In genomic region chr10:12872577-12872976, GRCh38 we compare ENCODE assay signal across 21 cellular contexts.
DNase-seq lines count a peak whose midpoint lies in the region; ATAC-seq and TF ChIP-seq lines count a peak whose summit lies in the region.
"Had no signal": no experiment of that assay in that cellular context is flagged by ENCODE, and none has a peak within 500 bp of the region (broad histone marks: within the 10 kb centered on the region; RNA-seq: fewer than 3 reads in every experiment).

No MANE protein-coding gene starts in this region.

- ATAC-seq in stimulated activated effector memory CD8-positive, alpha-beta T cell treated with anti-CD3 and anti-CD28 coated beads, Interleukin-12 subunit alpha, Interleukin-12 subunit beta, amount 100 ng/mL, for 72 hours: no peak
- no peak for ATAC-seq in T-cell (replicated peaks in 1 of 4)
- ATAC-seq: GM23338, HCT116 had no signal

- POLR2A ChIA-PET in T-cell (lab: Charles Lee): no interaction called here

- H3K4me3 Mint-ChIP-seq in nephron progenitor cell (no peak overlapping the region), T-cell (no peak overlapping the region)
- H3K4me3 Mint-ChIP-seq in stimulated activated effector memory CD8-positive, alpha-beta T cell treated with anti-CD3 and anti-CD28 coated beads, Interleukin-12 subunit alpha, Interleukin-12 subunit beta, amount 100 ng/mL, for 72 hours: no peak overlapping the region
- H3K4me3 Mint-ChIP-seq: CD4-positive, alpha-beta memory T cell; GM23338; H9 had no signal

- peak overlapping the region; percentile 94 for H3K27ac Mint-ChIP-seq in nephron progenitor cell
- H3K27ac Mint-ChIP-seq in stimulated activated effector memory CD8-positive, alpha-beta T cell treated with anti-CD3 and anti-CD28 coated beads, Interleukin-12 subunit alpha, Interleukin-12 subunit beta, amount 100 ng/mL, for 72 hours: peak overlapping the region; percentile 26
- H3K27ac Mint-ChIP-seq in T-cell: no peak overlapping the region
- H3K27ac Mint-ChIP-seq: CD4-positive, alpha-beta memory T cell; GM23338 had no signal

- CTCF ChIA-PET in T-cell (lab: Charles Lee): no interaction called here

- DNase-seq in NCI-H146 (lab: John Stamatoyannopoulos, UW) (peak; percentile 31), NCI-H146 treated with DMSO at 0.1 percent for 48 hours (lab: John Stamatoyannopoulos, UW; ENCODE audit: unreplicated experiment) (no peak), nephron progenitor cell (peak; percentile 12), T-cell (no peak), AG08395 (ENCODE audit: low spot score) (no peak), NCI-H2029 treated with DMSO at 0.1 percent for 48 hours (lab: John Stamatoyannopoulos, UW) (no peak)
- no peak for DNase-seq in stimulated activated effector memory CD8-positive, alpha-beta T cell treated with anti-CD3 and anti-CD28 coated beads, Interleukin-12 subunit alpha, Interleukin-12 subunit beta, amount 100 ng/mL, for 72 hours (ENCODE audit: low spot score in 2 of 2)
- DNase-seq: AML-193; BE2C; Calu3; CD4-positive, alpha-beta memory T cell; COR-L47; DMS53; DMS79 treated with DMSO at 0.1 percent for 48 hours; GF-D8; H9 had no signal

- H3K9me3 Mint-ChIP-seq in nephron progenitor cell (no peaks in the 10 kb centered on the region), T-cell (no peaks in the 10 kb centered on the region)
- H3K9me3 Mint-ChIP-seq in stimulated activated effector memory CD8-positive, alpha-beta T cell treated with anti-CD3 and anti-CD28 coated beads, Interleukin-12 subunit alpha, Interleukin-12 subunit beta, amount 100 ng/mL, for 72 hours: no peaks in the 10 kb centered on the region
- H3K9me3 Mint-ChIP-seq: CD4-positive, alpha-beta memory T cell; GM23338; H9 had no signal

- H3K27me3 Mint-ChIP-seq in nephron progenitor cell (ENCODE audit: low read depth, poor library complexity): peaks cover 8% of the 10 kb centered on the region
- peaks cover 0 to 10% of the 10 kb centered on the region in 2 donors for H3K27me3 Mint-ChIP-seq in T-cell

- TF ChIP-seq CTCF in VCaP (conservative IDR thresholded peaks at IDR 0.05): no peak
- TF ChIP-seq CTCF in nephron progenitor cell (IDR thresholded peaks at IDR 0.05): no peak

- peak overlapping the region; percentile 80 for H3K27ac ChIP-seq in VCaP
- H3K27ac ChIP-seq: 22Rv1; BLaER1 treated with 17β-estradiol and CSF1 and Interleukin-3, amounts not matched to agents 10 nM and 100 nM had no signal

- H3K4me1 Mint-ChIP-seq in nephron progenitor cell: peaks cover 41% of the 10 kb centered on the region
- no peaks in the 10 kb centered on the region for H3K4me1 Mint-ChIP-seq in stimulated activated effector memory CD8-positive, alpha-beta T cell treated with anti-CD3 and anti-CD28 coated beads, Interleukin-12 subunit alpha, Interleukin-12 subunit beta, amount 100 ng/mL, for 72 hours
- peaks cover 0 to 3% (median 0%) of the 10 kb centered on the region in 3 donors for H3K4me1 Mint-ChIP-seq in T-cell
- H3K4me1 Mint-ChIP-seq: GM23338 had no signal

- H3K36me3 Mint-ChIP-seq in nephron progenitor cell (ENCODE audit: low read depth): no peaks in the 10 kb centered on the region
- H3K36me3 Mint-ChIP-seq in stimulated activated effector memory CD8-positive, alpha-beta T cell treated with anti-CD3 and anti-CD28 coated beads, Interleukin-12 subunit alpha, Interleukin-12 subunit beta, amount 100 ng/mL, for 72 hours: no peaks in the 10 kb centered on the region
- no peaks in the 10 kb centered on the region for H3K36me3 Mint-ChIP-seq in T-cell
- H3K36me3 Mint-ChIP-seq: CD4-positive, alpha-beta memory T cell had no signal

Comparison
In these comparisons a context has a peak if more than half of its experiments do, and no peak if none do; other contexts are left out.
1. DNase-seq: peak in NCI-H146 (single experiment) and nephron progenitor cell (single experiment); none in NCI-H146 treated with DMSO at 0.1 percent for 48 hours (single experiment), stimulated activated effector memory CD8-positive, alpha-beta T cell treated with anti-CD3 and anti-CD28 coated beads, Interleukin-12 subunit alpha, Interleukin-12 subunit beta, amount 100 ng/mL, for 72 hours (0 of 2), T-cell (0 of 34), AG08395 (single experiment) and NCI-H2029 treated with DMSO at 0.1 percent for 48 hours (single experiment).
2. H3K27ac Mint-ChIP-seq: peak in nephron progenitor cell (single experiment) and stimulated activated effector memory CD8-positive, alpha-beta T cell treated with anti-CD3 and anti-CD28 coated beads, Interleukin-12 subunit alpha, Interleukin-12 subunit beta, amount 100 ng/mL, for 72 hours (single experiment); none in T-cell (0 of 2).